ENCODE assay signal across 11 cellular contexts in the genomic region with DNA sequence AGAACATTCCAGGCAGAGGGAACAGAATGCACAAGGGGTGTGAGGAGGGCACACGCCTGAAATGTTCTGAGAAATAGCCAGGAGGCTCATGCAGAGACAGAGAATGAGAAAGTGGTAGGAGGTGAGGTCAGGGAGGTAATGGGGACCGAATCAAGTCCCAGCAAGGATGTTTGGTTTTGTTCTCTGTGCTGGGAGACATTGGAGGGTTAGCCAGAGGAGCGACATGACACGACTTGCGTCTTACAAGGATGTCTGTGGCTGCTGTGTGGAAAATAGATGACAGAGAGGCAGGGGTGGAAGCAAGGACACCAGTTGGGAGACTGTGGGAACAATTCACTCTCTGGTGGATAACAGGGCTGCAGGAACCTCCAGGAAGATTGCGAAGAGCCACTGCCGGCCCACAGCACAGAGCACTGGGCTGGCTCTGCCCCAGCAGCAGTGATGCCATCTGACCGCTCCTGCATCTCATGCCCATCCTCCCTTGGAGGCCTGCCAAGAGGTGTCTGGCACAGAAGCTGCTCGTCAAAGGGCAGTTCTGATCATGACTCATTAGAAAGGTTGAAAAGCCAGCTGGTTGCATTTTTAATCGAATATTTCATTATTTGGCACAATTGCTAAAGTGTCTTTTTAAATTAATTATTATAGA. TPM values are rescaled to one million over a fixed set of nuclear protein-coding genes. Genes with fewer than 3 reads are reported as not detected.
DNase-seq lines count a peak whose midpoint lies in the region; ATAC-seq and TF ChIP-seq lines count a peak whose summit lies in the region.
"Had no signal": no experiment of that assay in that cellular context is flagged by ENCODE, and none has a peak within 500 bp of the region (broad histone marks: within the 10 kb centered on the region; RNA-seq: fewer than 3 reads in every experiment).

No MANE protein-coding gene starts in this region.

- TF ChIP-seq CTCF in epithelial cell of esophagus (IDR thresholded peaks at IDR 0.05; ENCODE audit: insufficient read depth, low read depth, low read length, missing control alignments), result no peak

- no peak for ATAC-seq in HG02884 (IDR thresholded peaks at IDR 0.05; ENCODE audit: unreplicated experiment)
- no peak for ATAC-seq in GM19351 (IDR thresholded peaks at IDR 0.05; ENCODE audit: unreplicated experiment)
- ATAC-seq in activated T-cell treated with anti-CD3 and anti-CD28 coated beads, Interleukin-2, amount 50 U/mL, for 72 hours (replicated peaks in 1 of 2), result no peak

- peaks cover 46% of the 10 kb centered on the region for H3K27me3 Mint-ChIP-seq in activated T-cell treated with anti-CD3 and anti-CD28 coated beads, Interleukin-2, amount 50 U/mL, for 72 hours (ENCODE audit: low read depth)

- peak; percentile 58 for DNase-seq in HT-29 (ENCODE audit: low spot score)
- DNase-seq in NCI-H774 (lab: John Stamatoyannopoulos, UW), result peak; percentile 77
- DNase-seq in epithelial cell of esophagus (ENCODE audit: low read depth), result peak; percentile 83
- peak; percentile 85 for DNase-seq in renal cortical epithelial cell (ENCODE audit: low read depth)
- no peak for DNase-seq in 8988T
- DNase-seq in activated T-cell treated with anti-CD3 and anti-CD28 coated beads, Interleukin-2, amount 50 U/mL, for 72 hours, result no peak
- DNase-seq: activated CD4-positive, alpha-beta T cell treated with anti-CD3 and anti-CD28 coated beads, Interleukin-2, amount 50 U/mL, for 4 hours; effector memory CD4-positive, alpha-beta T cell; SIG-M5 had no signal

- H3K4me3 ChIP-seq in epithelial cell of esophagus (ENCODE audit: low read length), result no peak overlapping the region

- H3K9me3 Mint-ChIP-seq in activated T-cell treated with anti-CD3 and anti-CD28 coated beads, Interleukin-2, amount 50 U/mL, for 72 hours, result no peaks in the 10 kb centered on the region

- no peak overlapping the region for H3K4me3 Mint-ChIP-seq in activated T-cell treated with anti-CD3 and anti-CD28 coated beads, Interleukin-2, amount 50 U/mL, for 72 hours

- H3K36me3 Mint-ChIP-seq in activated T-cell treated with anti-CD3 and anti-CD28 coated beads, Interleukin-2, amount 50 U/mL, for 72 hours (ENCODE audit: insufficient read depth in 2 of 2), result peaks cover 0 to 2% of the 10 kb centered on the region in 2 donors

- H3K4me1 Mint-ChIP-seq in activated T-cell treated with anti-CD3 and anti-CD28 coated beads, Interleukin-2, amount 50 U/mL, for 72 hours (ENCODE audit: low read depth), result no peaks in the 10 kb centered on the region

- H3K27ac Mint-ChIP-seq in activated T-cell treated with anti-CD3 and anti-CD28 coated beads, Interleukin-2, amount 50 U/mL, for 72 hours, result no peak overlapping the region

RNA-seq across cellular contexts. Expression of a gene that starts 57.7 kb away (rescaled TPM):
- 0.73 and 0.99 TPM in 2 replicates for total RNA-seq in HT-29 (2014; rRNA removed; shearing (Covaris generic))
- total RNA-seq in renal cortical epithelial cell, result 5.4 and 11.3 TPM in 2 replicates
- total RNA-seq in activated T-cell treated with anti-CD3 and anti-CD28 coated beads, Interleukin-2, amount 50 U/mL, for 72 hours, result 10 to 100 TPM; 19.9 to 26.6 TPM

Comparison
In these comparisons a context has a peak if more than half of its experiments do, and no peak if none do; other contexts are left out.
1. DNase-seq: peak in HT-29 (single experiment), NCI-H774 (single experiment), epithelial cell of esophagus (single experiment) and renal cortical epithelial cell (single experiment); none in 8988T (single experiment) and activated T-cell treated with anti-CD3 and anti-CD28 coated beads, Interleukin-2, amount 50 U/mL, for 72 hours (0 of 2).